11 cellular contexts compared by ENCODE assay signal in genomic region chr3:51819709-51820406, GRCh38. TPM values are rescaled to one million over a fixed set of nuclear protein-coding genes. Genes with fewer than 3 reads are reported as not detected.
DNase-seq lines count a peak whose midpoint lies in the region; ATAC-seq and TF ChIP-seq lines count a peak whose summit lies in the region.
"Had no signal": no experiment of that assay in that cellular context is flagged by ENCODE, and none has a peak within 500 bp of the region (broad histone marks: within the 10 kb centered on the region; RNA-seq: fewer than 3 reads in every experiment).

No MANE protein-coding gene starts in this region.

- H3K79me2 ChIP-seq in H9 (ENCODE audit: insufficient read depth, low read length), result no peaks in the 10 kb centered on the region

- peaks cover 14% of the 10 kb centered on the region for H3K27me3 Mint-ChIP-seq in H9 (ENCODE audit: low read depth)

- no peak overlapping the region for H3K56ac ChIP-seq in H9 (ENCODE audit: insufficient read length, low read depth, low read length)

- no peak overlapping the region for H2BK5ac ChIP-seq in H9 (ENCODE audit: insufficient read length, low read length)

- no peak overlapping the region for H3K23ac ChIP-seq in H9 (ENCODE audit: insufficient read length, low read depth, low read length)

- H3T11ph ChIP-seq in H9 (ENCODE audit: low read length), result no peak overlapping the region

- ATAC-seq in SK-N-SH treated with all-trans-retinoic acid at 6 μM for 48 hours (peak; percentile 40; the same call in 2 of the 3 replicates), HG02763 (IDR thresholded peaks at IDR 0.05; ENCODE audit: unreplicated experiment) (no peak)
- ATAC-seq: right cardiac atrium had no signal

- peak; percentile 92 for TF ChIP-seq CTCF in H9 (conservative IDR thresholded peaks at IDR 0.05)

- no peak overlapping the region for H2AFZ ChIP-seq in H9 (ENCODE audit: low read length)

- no peaks in the 10 kb centered on the region for H3K27me3 ChIP-seq in H9 (ENCODE audit: insufficient read depth, low read length)
- H3K27me3 ChIP-seq: breast epithelium had no signal

- H3K36me3 Mint-ChIP-seq in H9 (ENCODE audit: insufficient read depth in 1 of 3, low read depth in 3 of 3), result peaks cover 0 to 5% (median 0%) of the 10 kb centered on the region in 3 experiments; a peak in 2 of 7 replicates

- H3K9me3 Mint-ChIP-seq in H9, result peaks cover 3 to 9% of the 10 kb centered on the region in 2 experiments

- H3K4me1 Mint-ChIP-seq in H9, result peaks cover 8 to 9% of the 10 kb centered on the region in 2 experiments

- WGBS in H9 (ENCODE audit: extremely low coverage, insufficient read length, low lambda C conversion rate), result no CpG with 5 or more reads among the region's 12 CpGs

- H3K79me1 ChIP-seq in H9 (ENCODE audit: insufficient read depth, low read depth, low read length, poor library complexity, severe bottlenecking), result no peaks in the 10 kb centered on the region

- DNase-seq in ELF-1 (ENCODE audit: low read depth, low spot score) (peak; percentile 72), H9 (peak; percentile 85), iPS-NIHi7 (ENCODE audit: extremely low spot score) (peak; percentile 92), NCI-H1417 treated with DMSO at 0.1 percent for 48 hours (lab: John Stamatoyannopoulos, UW) (no peak), HPDE6-E6E7 (ENCODE audit: extremely low spot score) (no peak)
- DNase-seq: activated CD4-positive, alpha-beta T cell treated with anti-CD3 and anti-CD28 coated beads, Interleukin-2, amount 10 ng/mL, durations not matched to agents 7 days and 5 days; right cardiac atrium had no signal

- no peak overlapping the region for H2AK5ac ChIP-seq in H9 (ENCODE audit: insufficient read length, low read length)

- no peak overlapping the region for H3K18ac ChIP-seq in H9 (ENCODE audit: insufficient read length, low read depth, low read length)

- no peaks in the 10 kb centered on the region for H3K23me2 ChIP-seq in H9 (ENCODE audit: insufficient read length, low read depth, low read length, poor library complexity, severe bottlenecking)

- no peak overlapping the region for H3K4me3 Mint-ChIP-seq in H9
- H3K4me3 Mint-ChIP-seq: activated CD4-positive, alpha-beta T cell treated with anti-CD3 and anti-CD28 coated beads, Interleukin-2, amount 10 ng/mL, durations not matched to agents 7 days and 5 days; stimulated activated naive CD8-positive, alpha-beta T cell treated with anti-CD3 and anti-CD28 coated beads, Interleukin-15, Interleukin-2, amounts not matched to agents 100 ng/mL and 50 ng/mL, for 24 hours had no signal

- no peak overlapping the region for H3K14ac ChIP-seq in H9 (ENCODE audit: insufficient read depth, low read length)

- H2BK20ac ChIP-seq in H9 (ENCODE audit: low read depth, low read length, poor library complexity, severe bottlenecking), result no peak overlapping the region

- no peak overlapping the region for H4K8ac ChIP-seq in H9 (replicated peaks; ENCODE audit: insufficient read length, low read depth, low read length)

- no peak overlapping the region for H2BK15ac ChIP-seq in H9 (ENCODE audit: low read depth, low read length)

- no peak overlapping the region for H3K9ac ChIP-seq in H9 (ENCODE audit: extremely low read depth, insufficient read length, low read length)

- H4K91ac ChIP-seq in H9 (ENCODE audit: insufficient read length, low read depth, low read length), result no peak overlapping the region

- no peak overlapping the region for H2BK12ac ChIP-seq in H9 (ENCODE audit: insufficient read length, low read depth, low read length)

- H3K4me2 ChIP-seq in H9 (ENCODE audit: insufficient read depth, insufficient read length, low read length), result no peak overlapping the region

- H3K4ac ChIP-seq in H9 (ENCODE audit: low read depth, low read length), result no peak overlapping the region

- H2BK120ac ChIP-seq in H9 (ENCODE audit: low read depth, low read length, poor library complexity, severe bottlenecking), result no peak overlapping the region

- H4K20me1 ChIP-seq in H9 (ENCODE audit: control insufficient read depth, insufficient read depth, insufficient read length), result no peaks in the 10 kb centered on the region

- no peaks in the 10 kb centered on the region for H3K9me3 ChIP-seq in H9 (ENCODE audit: control insufficient read depth, low read depth, low read length)
- H3K9me3 ChIP-seq: breast epithelium had no signal

- H4K5ac ChIP-seq in H9 (ENCODE audit: insufficient read length, low read depth, low read length), result no peak overlapping the region

- H3K27ac ChIP-seq in H9 (ENCODE audit: insufficient read length, low read depth, low read length), result no peak overlapping the region
- H3K27ac ChIP-seq: breast epithelium had no signal

- no peaks in the 10 kb centered on the region for H3K4me1 ChIP-seq in H9 (ENCODE audit: insufficient read depth, low read length)
- H3K4me1 ChIP-seq: breast epithelium had no signal

- H3K27ac Mint-ChIP-seq in H9, result no peak overlapping the region
- H3K27ac Mint-ChIP-seq: stimulated activated naive CD8-positive, alpha-beta T cell treated with anti-CD3 and anti-CD28 coated beads, Interleukin-15, Interleukin-2, amounts not matched to agents 100 ng/mL and 50 ng/mL, for 24 hours had no signal

TF ChIP-seq in SK-N-SH treated with all-trans-retinoic acid at 6 μM for 48 hours, 23 proteins besides CTCF, POLR2A, EP300 and RAD21 (continues in another document):
- TF ChIP-seq SNAI2 (CRISPR knock-in tag; IDR thresholded peaks at IDR 0.05) (no peak), OSR1 (CRISPR knock-in tag; IDR thresholded peaks at IDR 0.05) (no peak), ZC3H10 (CRISPR knock-in tag; IDR thresholded peaks at IDR 0.05) (no peak), ZFP30 (CRISPR knock-in tag; IDR thresholded peaks at IDR 0.05) (no peak), POU6F1 (CRISPR knock-in tag; IDR thresholded peaks at IDR 0.05; ENCODE audit: borderline replicate concordance, low read depth) (no peak), TSHZ2 (CRISPR knock-in tag; IDR thresholded peaks at IDR 0.05) (no peak), BACH2 (CRISPR knock-in tag; IDR thresholded peaks at IDR 0.05; ENCODE audit: borderline replicate concordance) (no peak), PPARA (CRISPR knock-in tag; IDR thresholded peaks at IDR 0.05; ENCODE audit: borderline replicate concordance) (no peak), CSDC2 (CRISPR knock-in tag; IDR thresholded peaks at IDR 0.05) (no peak), ZFP3 (CRISPR knock-in tag; IDR thresholded peaks at IDR 0.05) (no peak), ZNF565 (CRISPR knock-in tag; conservative IDR thresholded peaks at IDR 0.05; ENCODE audit: low read depth) (no peak), ISL1 (CRISPR knock-in tag; IDR thresholded peaks at IDR 0.05) (no peak), ESRRG (CRISPR knock-in tag; IDR thresholded peaks at IDR 0.05) (no peak), GLIS3 (CRISPR knock-in tag; IDR thresholded peaks at IDR 0.05) (no peak)
- TF ChIP-seq, protein P1, sequence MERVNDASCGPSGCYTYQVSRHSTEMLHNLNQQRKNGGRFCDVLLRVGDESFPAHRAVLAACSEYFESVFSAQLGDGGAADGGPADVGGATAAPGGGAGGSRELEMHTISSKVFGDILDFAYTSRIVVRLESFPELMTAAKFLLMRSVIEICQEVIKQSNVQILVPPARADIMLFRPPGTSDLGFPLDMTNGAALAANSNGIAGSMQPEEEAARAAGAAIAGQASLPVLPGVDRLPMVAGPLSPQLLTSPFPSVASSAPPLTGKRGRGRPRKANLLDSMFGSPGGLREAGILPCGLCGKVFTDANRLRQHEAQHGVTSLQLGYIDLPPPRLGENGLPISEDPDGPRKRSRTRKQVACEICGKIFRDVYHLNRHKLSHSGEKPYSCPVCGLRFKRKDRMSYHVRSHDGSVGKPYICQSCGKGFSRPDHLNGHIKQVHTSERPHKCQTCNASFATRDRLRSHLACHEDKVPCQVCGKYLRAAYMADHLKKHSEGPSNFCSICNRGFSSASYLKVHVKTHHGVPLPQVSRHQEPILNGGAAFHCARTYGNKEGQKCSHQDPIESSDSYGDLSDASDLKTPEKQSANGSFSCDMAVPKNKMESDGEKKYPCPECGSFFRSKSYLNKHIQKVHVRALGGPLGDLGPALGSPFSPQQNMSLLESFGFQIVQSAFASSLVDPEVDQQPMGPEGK (CRISPR knock-in tag; IDR thresholded peaks at IDR 0.05; ENCODE audit: borderline replicate concordance), result no peak

RNA-seq across cellular contexts. Expression of gene IQCF6, which starts 40.8 kb away (rescaled TPM):
- not detected in 2 replicates for total RNA-seq in H9 (2021)
- total RNA-seq: activated CD4-positive, alpha-beta T cell treated with anti-CD3 and anti-CD28 coated beads, Interleukin-2, amount 10 ng/mL, durations not matched to agents 7 days and 5 days; breast epithelium; right cardiac atrium had no signal

RNA-seq across cellular contexts. Expression of gene IQCF2, which starts 41.6 kb away (rescaled TPM):
- not detected in 2 replicates for total RNA-seq in H9 (2021)
- total RNA-seq: activated CD4-positive, alpha-beta T cell treated with anti-CD3 and anti-CD28 coated beads, Interleukin-2, amount 10 ng/mL, durations not matched to agents 7 days and 5 days; breast epithelium; right cardiac atrium had no signal

RNA-seq across cellular contexts. Expression of gene IQCF5, which starts 55.5 kb away (rescaled TPM):
- total RNA-seq in H9 (2021), result not detected in 2 replicates
- total RNA-seq: activated CD4-positive, alpha-beta T cell treated with anti-CD3 and anti-CD28 coated beads, Interleukin-2, amount 10 ng/mL, durations not matched to agents 7 days and 5 days; breast epithelium; right cardiac atrium had no signal

Comparison
In these comparisons a context has a peak if more than half of its experiments do, and no peak if none do; other contexts are left out.
1. DNase-seq: peak in ELF-1 (single experiment), H9 (single experiment) and iPS-NIHi7 (single experiment); none in NCI-H1417 treated with DMSO at 0.1 percent for 48 hours (single experiment) and HPDE6-E6E7 (single experiment).